In the genomic region with DNA sequence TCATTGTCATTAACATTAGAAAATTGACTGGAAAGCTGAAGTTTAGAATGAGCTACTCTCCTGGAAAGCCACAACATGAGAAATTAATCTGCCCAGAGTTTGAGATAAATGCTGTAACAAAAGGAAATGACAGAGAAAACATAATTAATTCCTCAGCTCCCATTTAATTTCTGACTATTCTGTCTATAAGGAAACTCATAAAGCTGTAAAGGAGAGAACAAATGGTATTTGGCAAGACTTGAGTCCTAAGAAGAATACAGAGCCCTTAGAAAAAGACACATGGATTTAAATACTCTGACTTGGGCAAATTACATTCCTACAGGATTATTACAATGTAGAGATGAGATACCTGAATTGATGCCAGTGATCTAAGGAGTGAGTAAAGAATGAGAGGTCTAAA, we compare ENCODE assay signal across 8 cellular contexts.
"Had no signal": no experiment of that assay in that cellular context is flagged by ENCODE, and none has a peak within 500 bp of the region (broad histone marks: within the 10 kb centered on the region; RNA-seq: fewer than 3 reads in every experiment).

No MANE protein-coding gene starts in this region.

- FAIRE-seq: G401.6, GM12878, GM12891, GM12892, GM18507, GM19239 had no signal

- ATAC-seq: GM12878 had no signal

- H3K4me3 ChIP-seq: GM12878 had no signal

- DNase-seq: GDM1, GF-D8 had no signal
